Comparison of ENCODE assay signal across 11 cellular contexts in the genomic region with DNA sequence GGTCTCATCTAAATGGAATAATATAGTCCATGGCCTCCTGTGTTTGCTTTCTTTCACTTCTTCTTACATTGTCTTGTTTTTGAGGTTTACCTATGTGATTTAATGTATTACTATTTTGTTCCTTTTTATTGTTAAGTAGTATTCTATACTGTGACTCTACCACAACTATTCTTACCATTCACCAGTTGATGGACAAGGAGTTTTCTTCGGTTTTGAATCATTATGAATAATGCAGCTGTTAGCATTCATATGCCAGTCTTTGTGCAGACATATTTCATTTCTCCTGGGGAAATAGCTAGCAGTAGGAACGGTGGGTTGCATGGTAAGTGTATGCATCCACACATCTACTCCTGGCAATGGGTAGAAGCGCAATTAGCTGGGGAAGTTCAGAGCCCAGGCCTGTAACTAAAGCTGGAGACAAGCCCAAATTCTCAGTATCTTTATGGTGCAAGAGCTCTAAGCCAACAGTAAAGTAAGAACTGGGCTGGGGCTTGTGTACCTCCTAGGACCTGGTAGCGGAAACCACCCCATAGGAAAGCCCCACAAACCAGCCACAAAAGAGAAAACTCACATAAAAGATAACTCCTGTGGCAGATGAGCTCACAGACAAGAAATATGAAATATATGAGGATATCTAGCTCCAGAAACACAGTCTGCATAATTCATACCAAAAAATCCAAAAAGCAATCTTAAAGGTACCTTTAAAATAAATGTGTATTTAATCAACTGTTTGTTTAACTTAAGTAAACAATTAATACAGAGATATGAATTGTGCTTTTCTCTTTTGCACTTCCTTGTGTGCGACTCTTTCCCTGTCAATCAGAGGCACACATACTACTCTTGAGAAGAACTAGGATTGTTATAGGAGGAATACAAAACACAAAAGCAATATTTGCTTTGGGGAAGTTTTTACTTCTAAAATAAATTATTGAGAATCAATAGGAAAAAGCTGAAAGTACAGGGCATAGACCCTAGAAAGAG. TPM values are rescaled to one million over a fixed set of nuclear protein-coding genes. Genes with fewer than 3 reads are reported as not detected.
A peak's percentile ranks its signal among the peaks of the same experiment; 100 is the strongest.
DNase-seq lines count a peak whose midpoint lies in the region; ATAC-seq and TF ChIP-seq lines count a peak whose summit lies in the region.
"Had no signal": no experiment of that assay in that cellular context is flagged by ENCODE, and none has a peak within 500 bp of the region (broad histone marks: within the 10 kb centered on the region; RNA-seq: fewer than 3 reads in every experiment).

No MANE protein-coding gene starts in this region.

- H3K27me3 Mint-ChIP-seq in endodermal cell (ENCODE audit: insufficient read depth): peaks cover 15% of the 10 kb centered on the region

- peak; percentile 72 for ATAC-seq in GM19035 (IDR thresholded peaks at IDR 0.05; ENCODE audit: unreplicated experiment)

- H3K4me3 ChIP-seq in esophagus (ENCODE audit: low read depth in 1 of 2, low read length in 2 of 2) (no peak overlapping the region), endodermal cell (ENCODE audit: low read length) (no peak overlapping the region)
- H3K4me3 ChIP-seq: MG63, uterus had no signal

- no peak overlapping the region for H3K4me3 Mint-ChIP-seq in endodermal cell

- H3K27me3 ChIP-seq in esophagus (ENCODE audit: control insufficient read depth in 1 of 2, insufficient read depth in 2 of 2, low read length in 2 of 2): no peaks in the 10 kb centered on the region
- H3K27me3 ChIP-seq in endodermal cell (ENCODE audit: control insufficient read depth, insufficient read depth, low read length, poor library complexity, severe bottlenecking): peaks cover 5% of the 10 kb centered on the region
- H3K27me3 ChIP-seq: uterus had no signal

- no peaks in the 10 kb centered on the region for H3K36me3 Mint-ChIP-seq in endodermal cell (ENCODE audit: low read depth)

- H3K27ac ChIP-seq in esophagus (ENCODE audit: low read depth in 2 of 2, low read length in 1 of 2) (peak overlapping the region; percentile 29 to 82), endodermal cell (ENCODE audit: low read depth, low read length) (no peak overlapping the region)
- H3K27ac ChIP-seq: uterus had no signal

- H3K9me3 ChIP-seq in esophagus (ENCODE audit: control insufficient read depth in 2 of 2, insufficient read depth in 1 of 2, low read depth in 1 of 2, low read length in 1 of 2) (no peaks in the 10 kb centered on the region), endodermal cell (ENCODE audit: control insufficient read depth, low read length) (peaks cover 6% of the 10 kb centered on the region)
- H3K9me3 ChIP-seq: uterus had no signal

- H3K4me1 ChIP-seq in esophagus (ENCODE audit: control insufficient read depth in 2 of 2, insufficient read depth in 2 of 2, low read length in 1 of 2) (no peaks in the 10 kb centered on the region), endodermal cell (ENCODE audit: control insufficient read depth, insufficient read depth, low read length) (no peaks in the 10 kb centered on the region)
- H3K4me1 ChIP-seq: uterus had no signal

- no peak overlapping the region for H3K9ac ChIP-seq in endodermal cell (ENCODE audit: extremely low read depth, low read length, poor library complexity, severe bottlenecking)

- H3K36me3 ChIP-seq in esophagus (ENCODE audit: control insufficient read depth in 2 of 2, insufficient read depth in 2 of 2, low read length in 1 of 2): no peaks in the 10 kb centered on the region
- no peaks in the 10 kb centered on the region for H3K36me3 ChIP-seq in endodermal cell (ENCODE audit: control insufficient read depth, insufficient read depth, low read length)
- H3K36me3 ChIP-seq: MG63, uterus had no signal

- H3K27ac Mint-ChIP-seq in endodermal cell: no peak overlapping the region

- DNase-seq in GF-D8 (lab: John Stamatoyannopoulos, UW) (peak; percentile 96), SIG-M5 treated with dmso at 0.1 percent for 504 hours (lab: John Stamatoyannopoulos, UW; ENCODE audit: unreplicated experiment) (peak; percentile 90), hepatic stellate cell (ENCODE audit: low spot score) (no peak), NCI-H446 treated with DMSO at 0.1 percent for 48 hours (lab: John Stamatoyannopoulos, UW) (no peak), dedifferentiated amniotic fluid mesenchymal stem cell (ENCODE audit: extremely low spot score) (no peak), endodermal cell (no peak)
- DNase-seq: MG63, uterus had no signal

- H3K4me1 Mint-ChIP-seq in endodermal cell: no peaks in the 10 kb centered on the region

- TF ChIP-seq CTCF in endodermal cell (conservative IDR thresholded peaks at IDR 0.05): no peak

- H3K9me3 Mint-ChIP-seq in endodermal cell: peaks cover 18% of the 10 kb centered on the region

- 58 to 65% methylated on average over 5 of the region's 5 CpGs for WGBS in esophagus, 2 donors
- WGBS in endodermal cell (ENCODE audit: insufficient coverage in 1 of 2, insufficient read length in 1 of 2), 2 experiments: 78 to 83% methylated on average over 2 to 5 of the region's 5 CpGs

RNA-seq across cellular contexts. Expression of gene CSTA, which starts 2.7 kb away (rescaled TPM):
- over 10,000 TPM in 1 of 2 donors, 1,000 to 10,000 TPM in 1; 7,202 to 12,533 TPM for polyA plus RNA-seq in esophagus
- total RNA-seq in endodermal cell: not detected
- not detected for polyA plus RNA-seq in endodermal cell (2013, experiment 1 of 2)
- not detected for polyA plus RNA-seq in endodermal cell (2013, experiment 2 of 2)
- total RNA-seq: kidney epithelial cell had no signal

Comparison
In these comparisons a context has a peak if more than half of its experiments do, and no peak if none do; other contexts are left out.
1. DNase-seq: peak in GF-D8 (single experiment) and SIG-M5 treated with dmso at 0.1 percent for 504 hours (single experiment); none in hepatic stellate cell (single experiment), NCI-H446 treated with DMSO at 0.1 percent for 48 hours (single experiment), dedifferentiated amniotic fluid mesenchymal stem cell (single experiment) and endodermal cell (single experiment).